Comparison of ENCODE assay signal across 1 cellular context in genomic region chr6:106087548-106088325, GRCh38.
TF ChIP-seq lines count a peak whose summit lies in the region.

No MANE protein-coding gene starts in this region.

TF ChIP-seq in GM23338, 12 proteins besides CTCF, POLR2A, EP300 and RAD21 (continued from another document):
- no peak for TF ChIP-seq ETS1 (IDR thresholded peaks at IDR 0.05)
TF ChIP-seq in GM23338: peak in this region for 0.
